19 cellular contexts compared by ENCODE assay signal in the genomic region with DNA sequence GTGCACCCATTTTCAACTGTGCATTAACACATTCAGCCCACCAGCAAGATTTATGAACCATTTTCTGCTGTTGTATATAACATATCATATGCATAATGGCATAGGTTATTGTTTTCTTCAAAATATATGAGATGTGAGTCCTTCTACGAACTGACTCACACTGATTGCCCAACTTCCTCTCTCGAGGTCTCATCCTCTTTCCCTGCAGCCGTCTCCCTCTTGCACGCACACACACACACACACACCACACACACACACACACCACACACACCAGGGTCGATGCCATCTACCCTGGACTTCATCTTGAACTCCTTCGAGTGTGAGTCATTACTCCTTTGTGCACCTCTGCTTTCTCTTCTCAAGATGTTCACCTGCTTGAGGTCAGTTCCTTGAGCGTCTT. TPM values are rescaled to one million over a fixed set of nuclear protein-coding genes. Genes with fewer than 3 reads are reported as not detected.
A peak's percentile ranks its signal among the peaks of the same experiment; 100 is the strongest.
DNase-seq lines count a peak whose midpoint lies in the region; ATAC-seq, FAIRE-seq and TF ChIP-seq lines count a peak whose summit lies in the region.
"Had no signal": no experiment of that assay in that cellular context is flagged by ENCODE, and none has a peak within 500 bp of the region (broad histone marks: within the 10 kb centered on the region; RNA-seq: fewer than 3 reads in every experiment).

No MANE protein-coding gene starts in this region.

- peak; percentile 91 for DNase-seq in GM23248
- DNase-seq in RPMI7951 (ENCODE audit: low read depth) = peak; percentile 89
- DNase-seq in fibroblast of gingiva (ENCODE audit: low read depth) = peak; percentile 83
- no peak for DNase-seq in neuronal stem cell (ENCODE audit: low spot score)
- no peak for DNase-seq in NK-92 treated with Interleukin-12 subunit alpha and Interleukin-12 subunit beta, amount 100 ng/mL, for 24 hours (lab: John Stamatoyannopoulos, UW)
- no peak for DNase-seq in GM12892 (ENCODE audit: insufficient read length)
- DNase-seq: activated CD4-positive, CD25-positive, alpha-beta regulatory T cell; activated CD8-positive, alpha-beta memory T cell treated with anti-CD3 and anti-CD28 coated beads, Interleukin-2, amount 50 U/mL, for 48 hours; activated naive CD4-positive, alpha-beta T cell treated with anti-CD3 and anti-CD28 coated beads, Interleukin-2, amount 50 U/mL, for 16 hours; CD8-positive, alpha-beta memory T cell; GDM1; kidney; NCI-H2081 treated with DMSO at 0.1 percent for 48 hours; psoas muscle; stimulated activated naive CD4-positive, alpha-beta T cell treated with Interleukin-2 at 50 U/mL for 16 hours had no signal

- H4K91ac ChIP-seq in neuronal stem cell (ENCODE audit: low read depth, low read length, poor library complexity) = no peak overlapping the region

- no peak overlapping the region for H2AFZ ChIP-seq in GM23248
- no peak overlapping the region for H2AFZ ChIP-seq in neuronal stem cell (ENCODE audit: low read length)
- H2AFZ ChIP-seq: GM23338 had no signal

- H3K18ac ChIP-seq in neuronal stem cell (ENCODE audit: low read length) = no peak overlapping the region

- no peak overlapping the region for H3K4ac ChIP-seq in neuronal stem cell (ENCODE audit: low read length)

- peaks cover 71% of the 10 kb centered on the region for H3F3A ChIP-seq in GM23248 (ENCODE audit: insufficient read depth)

- H2BK120ac ChIP-seq in neuronal stem cell (ENCODE audit: low read depth, low read length) = no peak overlapping the region

- no peak overlapping the region for H2BK5ac ChIP-seq in neuronal stem cell (ENCODE audit: low read length)

- H3K4me2 ChIP-seq in GM23248 (ENCODE audit: unreplicated experiment) (peak overlapping the region; percentile 77), neuronal stem cell (ENCODE audit: insufficient read depth, low read length, poor library complexity, severe bottlenecking) (no peak overlapping the region)
- H3K4me2 ChIP-seq: GM23338 had no signal

- no peaks in the 10 kb centered on the region for H3K36me3 ChIP-seq in GM23248 (ENCODE audit: low read depth)
- no peaks in the 10 kb centered on the region for H3K36me3 ChIP-seq in neuronal stem cell (replicated peaks in 1 of 2; ENCODE audit: control insufficient read depth in 2 of 2, insufficient read depth in 2 of 2, low read length in 2 of 2)

- H4K8ac ChIP-seq in neuronal stem cell (ENCODE audit: low read depth, low read length) = no peak overlapping the region

- 36 to 38% methylated on average over 7 of the region's 7 CpGs for WGBS in GM23248 (ENCODE audit: low coverage in 1 of 2, low lambda C conversion rate in 2 of 2, missing lambda C conversion rate in 2 of 2), 2 experiments
- WGBS in neuronal stem cell (ENCODE audit: extremely low coverage in 2 of 2, insufficient read length in 2 of 2, insufficient replicate concordance in 1 of 2), 2 donors = no CpG with 5 or more reads among the region's 7 CpGs

- H2BK15ac ChIP-seq in neuronal stem cell (ENCODE audit: low read length) = no peak overlapping the region

- H3K4me1 ChIP-seq in GM23248 (ENCODE audit: insufficient read depth) (peaks cover 67% of the 10 kb centered on the region), neuronal stem cell (ENCODE audit: control insufficient read depth in 2 of 2, insufficient read depth in 1 of 2, low read depth in 1 of 2, low read length in 2 of 2) (peaks cover 2% of the 10 kb centered on the region in 2 donors)

- no peaks in the 10 kb centered on the region for H3K27me3 ChIP-seq in GM23248 (replicated peaks; ENCODE audit: insufficient read depth)
- no peaks in the 10 kb centered on the region for H3K27me3 ChIP-seq in neuronal stem cell (ENCODE audit: control insufficient read depth in 3 of 3, insufficient read depth in 3 of 3, low read depth in 1 of 3, low read length in 3 of 3)

- H3K23ac ChIP-seq in neuronal stem cell (ENCODE audit: low read depth, low read length, poor library complexity) = no peak overlapping the region

- in situ Hi-C loops in GM23248 (cut with MboI) = no loop called here

- no peaks in the 10 kb centered on the region for H3K9me2 ChIP-seq in GM23248 (ENCODE audit: insufficient read depth)

- no peaks in the 10 kb centered on the region for H3K9me3 ChIP-seq in GM23248 (ENCODE audit: low read depth)
- peaks cover 0 to 3% of the 10 kb centered on the region in 2 donors for H3K9me3 ChIP-seq in neuronal stem cell (replicated peaks in 1 of 2; ENCODE audit: control insufficient read depth in 2 of 2, insufficient read depth in 1 of 2, low read depth in 1 of 2, low read length in 2 of 2)
- H3K9me3 ChIP-seq: psoas muscle had no signal

- H4K20me1 ChIP-seq in GM23248 (ENCODE audit: insufficient read depth) = no peaks in the 10 kb centered on the region

- H3K4me3 ChIP-seq in GM23248 (no peak overlapping the region), skin epidermis (no peak overlapping the region), neuronal stem cell (ENCODE audit: low read length in 2 of 2) (no peak overlapping the region)
- H3K4me3 ChIP-seq: GM23338, psoas muscle had no signal

- H3K27ac ChIP-seq in GM23248 = peak overlapping the region; percentile 99
- peak overlapping the region in 13 of 21 experiments; percentile 6 to 89 (median 79) for H3K27ac ChIP-seq in skin epidermis
- no peak overlapping the region for H3K27ac ChIP-seq in neuronal stem cell (replicated peaks; ENCODE audit: low read length)
- H3K27ac ChIP-seq: psoas muscle had no signal

- no peaks in the 10 kb centered on the region for H3K79me1 ChIP-seq in neuronal stem cell (ENCODE audit: low read depth, low read length)

- no peak overlapping the region for H2AK5ac ChIP-seq in neuronal stem cell (ENCODE audit: low read depth, low read length)

- no peak for TF ChIP-seq POLR2A in GM12892 (IDR thresholded peaks at IDR 0.05; ENCODE audit: low read depth, low read length)

- ATAC-seq in GM21619 (IDR thresholded peaks at IDR 0.05; ENCODE audit: unreplicated experiment) = no peak

- H2BK12ac ChIP-seq in neuronal stem cell (ENCODE audit: low read length) = no peak overlapping the region

- H3K79me2 ChIP-seq in GM23248 (ENCODE audit: insufficient read depth) = peaks cover 84% of the 10 kb centered on the region

- no peak for FAIRE-seq in GM12892 (lab: Jason Lieb, UNC)
- FAIRE-seq: GM18507, kidney had no signal

- peak overlapping the region; percentile 86 for H3K9ac ChIP-seq in GM23248
- H3K9ac ChIP-seq in neuronal stem cell (ENCODE audit: low read depth, low read length, poor library complexity) = no peak overlapping the region

- H3K14ac ChIP-seq in neuronal stem cell (ENCODE audit: low read length) = no peak overlapping the region

RNA-seq across cellular contexts. Expression of gene EGFR, which starts 36.7 kb away (rescaled TPM):
- 53.5 and 55.0 TPM in 2 replicates for total RNA-seq in GM23248 (2014; rRNA removed; shearing (Covaris generic))
- polyA plus RNA-seq in GM23248 (2016; fragmentation: Nextera tagmentation; extraction: Ambion mirVana) = 48.7 and 50.9 TPM in 2 replicates
- 36.7 and 40.9 TPM in 2 replicates for total RNA-seq in RPMI7951 (2014; rRNA removed; shearing (Covaris generic))
- 3.2 TPM for polyA plus RNA-seq in neuronal stem cell (2013, experiment 1 of 2)
- 3.1 TPM for polyA plus RNA-seq in neuronal stem cell (2013, experiment 2 of 2)
- 0.04 TPM for polyA plus RNA-seq in GM12892 (2012; ENCODE audit: missing spikeins)
- total RNA-seq: CD8-positive, alpha-beta memory T cell had no signal
- polyA plus RNA-seq: CD8-positive, alpha-beta memory T cell had no signal

Comparison
In these comparisons a context has a peak if more than half of its experiments do, and no peak if none do; other contexts are left out.
1. DNase-seq: peak in GM23248 (single experiment), RPMI7951 (single experiment) and fibroblast of gingiva (single experiment); none in neuronal stem cell (single experiment), NK-92 treated with Interleukin-12 subunit alpha and Interleukin-12 subunit beta, amount 100 ng/mL, for 24 hours (single experiment) and GM12892 (single experiment).